Comparison of ENCODE assay signal across 8 cellular contexts in the genomic region with DNA sequence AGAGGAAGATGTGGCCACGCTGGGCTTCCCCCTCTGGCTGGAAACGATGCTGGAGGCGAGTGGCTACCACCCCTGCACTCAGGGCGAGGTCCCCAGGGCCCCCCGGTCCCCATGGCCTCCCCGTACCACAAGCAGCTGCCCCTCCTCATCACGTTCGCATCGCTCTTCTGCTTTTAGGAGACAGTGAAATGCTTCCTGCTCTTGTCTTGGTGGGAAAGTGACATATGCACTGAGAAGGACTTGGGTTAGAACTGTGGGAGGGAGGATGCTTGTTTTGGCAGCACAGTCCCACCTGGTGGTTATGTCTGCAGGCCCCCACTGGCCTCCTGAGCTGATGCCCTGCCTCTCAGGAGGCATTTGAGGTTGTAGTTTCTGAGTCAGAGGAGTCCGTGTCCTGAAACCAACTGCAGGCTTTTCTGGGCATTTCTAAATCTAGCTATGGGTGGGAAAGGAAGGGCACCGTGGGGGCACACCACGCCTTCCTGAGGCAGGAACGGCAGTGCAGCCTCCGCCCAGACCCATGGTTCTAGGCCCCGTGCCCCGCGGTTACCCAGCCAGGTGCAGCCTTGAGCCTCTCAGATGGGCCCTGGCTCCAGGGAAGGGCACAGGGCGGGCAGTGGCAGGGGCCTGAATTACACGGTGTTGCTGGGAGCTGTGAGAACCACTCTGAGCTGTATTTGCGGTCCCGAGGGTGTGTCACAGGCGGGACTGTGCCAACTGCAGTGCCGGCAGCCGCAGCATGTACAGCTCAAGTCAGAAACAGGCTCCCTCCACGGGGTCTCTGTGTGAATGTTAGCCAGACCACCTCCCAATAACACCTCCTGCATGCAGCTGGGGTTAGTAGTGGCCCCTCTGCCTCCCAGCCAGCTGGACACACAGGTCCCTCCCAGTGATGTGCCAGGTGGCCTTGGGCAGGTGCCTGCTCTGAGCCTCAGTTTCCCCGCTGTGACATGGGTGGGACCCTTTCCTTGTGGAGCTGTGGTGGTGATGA.
DNase-seq lines count a peak whose midpoint lies in the region; ATAC-seq and TF ChIP-seq lines count a peak whose summit lies in the region.

No MANE protein-coding gene starts in this region.

- peak overlapping the region; percentile 45 for H3K27ac Mint-ChIP-seq in activated T-helper 1 cell treated with anti-CD3 and anti-CD28 coated beads, Interleukin-12 subunit alpha, Interleukin-12 subunit beta, Interleukin-2, Interleukin-4 antibody, amounts not matched to agents 30 ng/mL and 10 ng/mL and 1 ng/mL, durations not matched to agents 14 hours and 24 hours and 36 hours
- peak overlapping the region; percentile 40 for H3K27ac Mint-ChIP-seq in stimulated activated memory B cell treated with anti-CD40 and anti-IgM and Interleukin-4, amounts not matched to agents 10 μg/mL and 1 μg/mL and 100 μg/mL, for 72 hours

- no peaks in the 10 kb centered on the region for H3K27me3 Mint-ChIP-seq in activated T-helper 1 cell treated with anti-CD3 and anti-CD28 coated beads, Interleukin-12 subunit alpha, Interleukin-12 subunit beta, Interleukin-2, Interleukin-4 antibody, amounts not matched to agents 30 ng/mL and 10 ng/mL and 1 ng/mL, durations not matched to agents 14 hours and 24 hours and 36 hours (ENCODE audit: insufficient read depth)
- H3K27me3 Mint-ChIP-seq in stimulated activated memory B cell treated with anti-CD40 and anti-IgM and Interleukin-4, amounts not matched to agents 10 μg/mL and 1 μg/mL and 100 μg/mL, for 72 hours = peaks cover 12% of the 10 kb centered on the region

- peak overlapping the region; percentile 24 for H3K4me3 Mint-ChIP-seq in activated T-helper 1 cell treated with anti-CD3 and anti-CD28 coated beads, Interleukin-12 subunit alpha, Interleukin-12 subunit beta, Interleukin-2, Interleukin-4 antibody, amounts not matched to agents 30 ng/mL and 10 ng/mL and 1 ng/mL, durations not matched to agents 14 hours and 24 hours and 36 hours
- peak overlapping the region; percentile 2 for H3K4me3 Mint-ChIP-seq in stimulated activated memory B cell treated with anti-CD40 and anti-IgM and Interleukin-4, amounts not matched to agents 10 μg/mL and 1 μg/mL and 100 μg/mL, for 72 hours

- intact Hi-C loops in activated T-helper 1 cell treated with anti-CD3 and anti-CD28 coated beads, Interleukin-12 subunit alpha, Interleukin-12 subunit beta, Interleukin-2, Interleukin-4 antibody, amounts not matched to agents 30 ng/mL and 10 ng/mL and 1 ng/mL, durations not matched to agents 14 hours and 24 hours and 36 hours (cut with micrococcal nuclease) = loop anchor here (5.0 kb wide), 2 partner anchors 119 to 221 kb away; partner anchors contain the start of gene RAN

- peak; percentile 3 for DNase-seq in activated T-helper 1 cell treated with anti-CD3 and anti-CD28 coated beads, Interleukin-12 subunit alpha, Interleukin-12 subunit beta, Interleukin-2, Interleukin-4 antibody, amounts not matched to agents 30 ng/mL and 10 ng/mL and 1 ng/mL, durations not matched to agents 14 hours and 24 hours and 36 hours (ENCODE audit: low spot score)
- DNase-seq in hepatic stellate cell (ENCODE audit: low spot score) (no peak), DMS 273 (lab: John Stamatoyannopoulos, UW; ENCODE audit: unreplicated experiment) (no peak), AML-193 (lab: John Stamatoyannopoulos, UW) (no peak)

- H3K9me3 Mint-ChIP-seq in activated T-helper 1 cell treated with anti-CD3 and anti-CD28 coated beads, Interleukin-12 subunit alpha, Interleukin-12 subunit beta, Interleukin-2, Interleukin-4 antibody, amounts not matched to agents 30 ng/mL and 10 ng/mL and 1 ng/mL, durations not matched to agents 14 hours and 24 hours and 36 hours = no peaks in the 10 kb centered on the region
- no peaks in the 10 kb centered on the region for H3K9me3 Mint-ChIP-seq in stimulated activated memory B cell treated with anti-CD40 and anti-IgM and Interleukin-4, amounts not matched to agents 10 μg/mL and 1 μg/mL and 100 μg/mL, for 72 hours

- peaks cover 21% of the 10 kb centered on the region for H3K4me1 Mint-ChIP-seq in activated T-helper 1 cell treated with anti-CD3 and anti-CD28 coated beads, Interleukin-12 subunit alpha, Interleukin-12 subunit beta, Interleukin-2, Interleukin-4 antibody, amounts not matched to agents 30 ng/mL and 10 ng/mL and 1 ng/mL, durations not matched to agents 14 hours and 24 hours and 36 hours (ENCODE audit: low read depth)
- H3K4me1 Mint-ChIP-seq in stimulated activated memory B cell treated with anti-CD40 and anti-IgM and Interleukin-4, amounts not matched to agents 10 μg/mL and 1 μg/mL and 100 μg/mL, for 72 hours = peaks cover 26% of the 10 kb centered on the region

- peak; percentile 67 for ATAC-seq in GM21360 (IDR thresholded peaks at IDR 0.05; ENCODE audit: unreplicated experiment)
- ATAC-seq in HG03457 (IDR thresholded peaks at IDR 0.05; ENCODE audit: unreplicated experiment) = peak; percentile 48
- ATAC-seq in stimulated activated memory B cell treated with anti-CD40 and anti-IgM and Interleukin-4, amounts not matched to agents 10 μg/mL and 1 μg/mL and 100 μg/mL, for 72 hours = peak; percentile 81

- TF ChIP-seq CTCF in GM12872 (IDR thresholded peaks at IDR 0.05; ENCODE audit: insufficient read depth, low read depth, low read length) = 0 out of 3 replicates have a peak, but pooled peaks have one; percentile 21

- H3K36me3 Mint-ChIP-seq in activated T-helper 1 cell treated with anti-CD3 and anti-CD28 coated beads, Interleukin-12 subunit alpha, Interleukin-12 subunit beta, Interleukin-2, Interleukin-4 antibody, amounts not matched to agents 30 ng/mL and 10 ng/mL and 1 ng/mL, durations not matched to agents 14 hours and 24 hours and 36 hours (ENCODE audit: low read depth) = no peaks in the 10 kb centered on the region
- no peaks in the 10 kb centered on the region for H3K36me3 Mint-ChIP-seq in stimulated activated memory B cell treated with anti-CD40 and anti-IgM and Interleukin-4, amounts not matched to agents 10 μg/mL and 1 μg/mL and 100 μg/mL, for 72 hours
